Comparison of ENCODE assay signal across 9 cellular contexts in genomic region chr11:70423523-70424505, GRCh38. TPM values are rescaled to one million over a fixed set of nuclear protein-coding genes. Genes with fewer than 3 reads are reported as not detected.
A peak's percentile ranks its signal among the peaks of the same experiment; 100 is the strongest.
DNase-seq lines count a peak whose midpoint lies in the region; ATAC-seq lines count a peak whose summit lies in the region.
"Had no signal": no experiment of that assay in that cellular context is flagged by ENCODE, and none has a peak within 500 bp of the region (broad histone marks: within the 10 kb centered on the region; RNA-seq: fewer than 3 reads in every experiment).

No MANE protein-coding gene starts in this region.

- H3K9ac ChIP-seq in mesendoderm (ENCODE audit: low read length), result no peak overlapping the region

- H3K18ac ChIP-seq in mesendoderm (ENCODE audit: low read length), result no peak overlapping the region

- DNase-seq in GM03348 (ENCODE audit: low spot score), result peak; percentile 67
- DNase-seq in HK-2 (ENCODE audit: unreplicated experiment), result peak; percentile 80
- no peak for DNase-seq in activated T-cell treated with anti-CD3 and anti-CD28 coated beads, Interleukin-2, amount 50 U/mL, for 4 hours
- peak; percentile 36 for DNase-seq in mesendoderm
- DNase-seq in NCI-H345 (lab: John Stamatoyannopoulos, UW), result no peak
- DNase-seq in DMS53 (lab: John Stamatoyannopoulos, UW), result no peak
- no peak for DNase-seq in NCI-H510A treated with DMSO at 0.1 percent for 48 hours (lab: John Stamatoyannopoulos, UW)
- DNase-seq: heart right ventricle had no signal

- no peak overlapping the region for H4K8ac ChIP-seq in mesendoderm (ENCODE audit: low read depth, low read length)

- no peak overlapping the region for H3K4me2 ChIP-seq in mesendoderm (ENCODE audit: low read length)

- no peak overlapping the region for H3K23ac ChIP-seq in mesendoderm (ENCODE audit: low read length)

- peaks cover 7% of the 10 kb centered on the region for H3K36me3 Mint-ChIP-seq in activated T-cell treated with anti-CD3 and anti-CD28 coated beads, Interleukin-2, amount 50 U/mL, for 4 hours (ENCODE audit: insufficient read depth)

- no peak overlapping the region for H4K5ac ChIP-seq in mesendoderm (ENCODE audit: low read length)

- H2BK5ac ChIP-seq in mesendoderm (ENCODE audit: low read length), result no peak overlapping the region

- no peak overlapping the region for H3K4ac ChIP-seq in mesendoderm (ENCODE audit: low read depth, low read length)

- H3K4me3 ChIP-seq in mesendoderm (ENCODE audit: low read length), result no peak overlapping the region
- H3K4me3 ChIP-seq: heart right ventricle had no signal

- H3K56ac ChIP-seq in mesendoderm (ENCODE audit: low read length), result no peak overlapping the region

- peak; percentile 61 to 81 for ATAC-seq in activated T-cell treated with anti-CD3 and anti-CD28 coated beads, Interleukin-2, amount 50 U/mL, for 4 hours
- ATAC-seq in GM18868 (IDR thresholded peaks at IDR 0.05; ENCODE audit: unreplicated experiment), result no peak

- H2BK120ac ChIP-seq in mesendoderm (ENCODE audit: low read depth, low read length), result no peak overlapping the region

- peaks cover 5% of the 10 kb centered on the region for H3K79me1 ChIP-seq in mesendoderm (ENCODE audit: low read length)

- H3K4me3 Mint-ChIP-seq in activated T-cell treated with anti-CD3 and anti-CD28 coated beads, Interleukin-2, amount 50 U/mL, for 4 hours, result no peak overlapping the region

- peaks cover 26% of the 10 kb centered on the region for H3K36me3 ChIP-seq in mesendoderm (ENCODE audit: control insufficient read depth, insufficient read depth, low read length)

- peaks cover 6% of the 10 kb centered on the region for H3K4me1 Mint-ChIP-seq in activated T-cell treated with anti-CD3 and anti-CD28 coated beads, Interleukin-2, amount 50 U/mL, for 4 hours (ENCODE audit: low read depth)

- H2AK5ac ChIP-seq in mesendoderm (ENCODE audit: low read length), result no peak overlapping the region

- H3K27ac ChIP-seq in mesendoderm (ENCODE audit: low read depth, low read length), result no peak overlapping the region
- H3K27ac ChIP-seq: heart right ventricle had no signal

- no peak overlapping the region for H2BK15ac ChIP-seq in mesendoderm (replicated peaks; ENCODE audit: low read depth)

- WGBS in mesendoderm (ENCODE audit: extremely low coverage, insufficient coverage, low lambda C conversion rate), result no CpG with 5 or more reads among the region's 34 CpGs

- no peaks in the 10 kb centered on the region for H3K27me3 ChIP-seq in mesendoderm (ENCODE audit: insufficient read depth, low read length, poor library complexity)

- no peaks in the 10 kb centered on the region for H3K4me1 ChIP-seq in mesendoderm (ENCODE audit: control insufficient read depth, low read depth, low read length)

- peaks cover 8% of the 10 kb centered on the region for H3K27me3 Mint-ChIP-seq in activated T-cell treated with anti-CD3 and anti-CD28 coated beads, Interleukin-2, amount 50 U/mL, for 4 hours (ENCODE audit: low read depth)

- H3K9me3 Mint-ChIP-seq in activated T-cell treated with anti-CD3 and anti-CD28 coated beads, Interleukin-2, amount 50 U/mL, for 4 hours, result no peaks in the 10 kb centered on the region

- no peaks in the 10 kb centered on the region for H3K79me2 ChIP-seq in mesendoderm (ENCODE audit: control insufficient read depth, insufficient read depth, low read length)

RNA-seq across cellular contexts. Expression of gene CTTN, which starts 25.5 kb away (rescaled TPM):
- 10 to 100 TPM; 56.5 to 59.1 (median 57.5) TPM for total RNA-seq in activated T-cell treated with anti-CD3 and anti-CD28 coated beads, Interleukin-2, amount 50 U/mL, for 4 hours
- polyA plus RNA-seq in mesendoderm (2013, experiment 1 of 2), result 116 TPM
- 115 TPM for polyA plus RNA-seq in mesendoderm (2013, experiment 2 of 2)

Comparison
In these comparisons a context has a peak if more than half of its experiments do, and no peak if none do; other contexts are left out.
1. DNase-seq: peak in GM03348 (single experiment), HK-2 (single experiment) and mesendoderm (single experiment); none in activated T-cell treated with anti-CD3 and anti-CD28 coated beads, Interleukin-2, amount 50 U/mL, for 4 hours (single experiment), NCI-H345 (single experiment), DMS53 (single experiment) and NCI-H510A treated with DMSO at 0.1 percent for 48 hours (single experiment).